In genomic region chr5:144156767-144157171, GRCh38 we compare ENCODE assay signal across 19 cellular contexts. TPM values are rescaled to one million over a fixed set of nuclear protein-coding genes. Genes with fewer than 3 reads are reported as not detected.
DNase-seq lines count a peak whose midpoint lies in the region; ATAC-seq and TF ChIP-seq lines count a peak whose summit lies in the region.
"Had no signal": no experiment of that assay in that cellular context is flagged by ENCODE, and none has a peak within 500 bp of the region (broad histone marks: within the 10 kb centered on the region; RNA-seq: fewer than 3 reads in every experiment).

No MANE protein-coding gene starts in this region.

- POLR2A ChIA-PET in CD4-positive, alpha-beta memory T cell (lab: Charles Lee; ENCODE audit: partially characterized antibody) = interaction anchor here (0.8 to 1.4 kb wide), 2 partner anchors 9 to 31 kb away, joined by 3 to 5 read pairs; no protein-coding TSS in a partner anchor
- POLR2A ChIA-PET in naive thymus-derived CD4-positive, alpha-beta T cell (lab: Charles Lee) = no interaction called here

- H3K27ac ChIP-seq in CD4-positive, alpha-beta memory T cell (ENCODE audit: low read depth, low read length) = no peak overlapping the region
- peak overlapping the region; percentile 50 for H3K27ac ChIP-seq in colonic mucosa
- no peak overlapping the region for H3K27ac ChIP-seq in naive thymus-derived CD4-positive, alpha-beta T cell (ENCODE audit: low read depth, low read length)
- H3K27ac ChIP-seq: sigmoid colon, thyroid gland had no signal

- DNase-seq in CD4-positive, alpha-beta memory T cell = no peak
- peak; percentile 49 for DNase-seq in NCI-H226
- DNase-seq in colonic mucosa = no peak
- DNase-seq in naive thymus-derived CD4-positive, alpha-beta T cell = no peak
- no peak for DNase-seq in NCI-H510A (lab: John Stamatoyannopoulos, UW)
- no peak for DNase-seq in hippocampal formation (lab: John Stamatoyannopoulos, UW)
- no peak for DNase-seq in stimulated activated naive CD4-positive, alpha-beta T cell treated with Interleukin-2 at 50 U/mL for 16 hours (lab: John Stamatoyannopoulos, UW)
- DNase-seq: amniotic stem cell; BE2C; DMS79; erythroblast; kidney; NCI-H1092; nucleus accumbens; sigmoid colon; stimulated activated CD4-positive, alpha-beta T cell treated with anti-CD3 and anti-CD28 coated beads, Interleukin-4, amount 100 ng/mL, for 4 hours; thyroid gland had no signal

- H3K4me3 ChIP-seq in CD4-positive, alpha-beta memory T cell (ENCODE audit: low read length in 2 of 2) = no peak overlapping the region
- H3K4me3 ChIP-seq in colonic mucosa = no peak overlapping the region
- no peak overlapping the region for H3K4me3 ChIP-seq in naive thymus-derived CD4-positive, alpha-beta T cell (ENCODE audit: low read length)
- H3K4me3 ChIP-seq: sigmoid colon, thyroid gland had no signal

- no peaks in the 10 kb centered on the region for H3K4me1 ChIP-seq in CD4-positive, alpha-beta memory T cell (ENCODE audit: insufficient read depth, low read length)
- H3K4me1 ChIP-seq in colonic mucosa = no peaks in the 10 kb centered on the region
- H3K4me1 ChIP-seq in naive thymus-derived CD4-positive, alpha-beta T cell (ENCODE audit: control insufficient read depth in 2 of 2, insufficient read depth in 2 of 2, low read length in 2 of 2) = no peaks in the 10 kb centered on the region
- H3K4me1 ChIP-seq: BE2C, sigmoid colon, thyroid gland had no signal

- no peak overlapping the region for H3K9ac ChIP-seq in colonic mucosa (ENCODE audit: low read depth in 2 of 2, low read length in 2 of 2)

- H3K9me3 ChIP-seq in CD4-positive, alpha-beta memory T cell (ENCODE audit: control insufficient read depth in 1 of 2, low read length in 2 of 2) = no peaks in the 10 kb centered on the region
- no peaks in the 10 kb centered on the region for H3K9me3 ChIP-seq in colonic mucosa
- no peaks in the 10 kb centered on the region for H3K9me3 ChIP-seq in naive thymus-derived CD4-positive, alpha-beta T cell (ENCODE audit: control insufficient read depth in 2 of 3, low read length in 3 of 3)
- H3K9me3 ChIP-seq: BE2C, sigmoid colon, thyroid gland had no signal

- peaks cover 19% of the 10 kb centered on the region for H3K36me3 ChIP-seq in CD4-positive, alpha-beta memory T cell (ENCODE audit: insufficient read depth, low read length)
- no peaks in the 10 kb centered on the region for H3K36me3 ChIP-seq in colonic mucosa
- peaks cover under 1 to 23% (median 8%) of the 10 kb centered on the region in 3 experiments for H3K36me3 ChIP-seq in naive thymus-derived CD4-positive, alpha-beta T cell (ENCODE audit: control insufficient read depth in 2 of 3, insufficient read depth in 3 of 3, low read length in 3 of 3)

- TF ChIP-seq CTCF in colonic mucosa (IDR thresholded peaks at IDR 0.05) = no peak

- intact Hi-C loops in CD4-positive, alpha-beta memory T cell (cut with micrococcal nuclease) = no loop called here
- intact Hi-C loops in colonic mucosa (cut with DNase I) = no loop called here
- intact Hi-C loops in naive thymus-derived CD4-positive, alpha-beta T cell (cut with micrococcal nuclease) = loop anchor here in 1 of 2 donors (1.0 kb wide), 1 partner anchor 36 kb away; no protein-coding TSS in a partner anchor

- no peaks in the 10 kb centered on the region for H3K27me3 ChIP-seq in CD4-positive, alpha-beta memory T cell (ENCODE audit: insufficient read depth, low read length)
- H3K27me3 ChIP-seq in colonic mucosa = no peaks in the 10 kb centered on the region
- no peaks in the 10 kb centered on the region for H3K27me3 ChIP-seq in naive thymus-derived CD4-positive, alpha-beta T cell (ENCODE audit: control insufficient read depth in 2 of 2, insufficient read depth in 2 of 2, low read length in 2 of 2)
- H3K27me3 ChIP-seq: BE2C, sigmoid colon, thyroid gland had no signal

- no peaks in the 10 kb centered on the region for H3K27me3 Mint-ChIP-seq in CD4-positive, alpha-beta memory T cell
- H3K27me3 Mint-ChIP-seq in naive thymus-derived CD4-positive, alpha-beta T cell = no peaks in the 10 kb centered on the region

- CTCF ChIA-PET in CD4-positive, alpha-beta memory T cell (lab: Charles Lee; ENCODE audit: partially characterized antibody) = no interaction called here
- CTCF ChIA-PET in naive thymus-derived CD4-positive, alpha-beta T cell (lab: Charles Lee) = no interaction called here

- peak overlapping the region in 6 of 7 donors; percentile 22 to 76 (median 60) for H3K27ac Mint-ChIP-seq in CD4-positive, alpha-beta memory T cell
- H3K27ac Mint-ChIP-seq in naive thymus-derived CD4-positive, alpha-beta T cell = peak overlapping the region in 6 of 9 donors; percentile 13 to 74 (median 50)
- H3K27ac Mint-ChIP-seq: WTC11 had no signal

- H3K36me3 Mint-ChIP-seq in CD4-positive, alpha-beta memory T cell = peaks cover 12 to 26% of the 10 kb centered on the region in 2 donors
- H3K36me3 Mint-ChIP-seq in naive thymus-derived CD4-positive, alpha-beta T cell = peaks cover 0 to 20% (median 7%) of the 10 kb centered on the region in 5 donors

- no peaks in the 10 kb centered on the region for H3K9me3 Mint-ChIP-seq in CD4-positive, alpha-beta memory T cell
- no peaks in the 10 kb centered on the region for H3K9me3 Mint-ChIP-seq in naive thymus-derived CD4-positive, alpha-beta T cell
- H3K9me3 Mint-ChIP-seq: WTC11 had no signal

- no peak for ATAC-seq in naive thymus-derived CD4-positive, alpha-beta T cell
- ATAC-seq: WTC11 had no signal

- peaks cover 0 to 3% (median 0%) of the 10 kb centered on the region in 4 donors for H3K4me1 Mint-ChIP-seq in CD4-positive, alpha-beta memory T cell
- H3K4me1 Mint-ChIP-seq in naive thymus-derived CD4-positive, alpha-beta T cell = peaks cover 0 to 5% (median 0%) of the 10 kb centered on the region in 7 donors
- H3K4me1 Mint-ChIP-seq: WTC11 had no signal

- no peak overlapping the region for H3K4me3 Mint-ChIP-seq in CD4-positive, alpha-beta memory T cell
- no peak overlapping the region for H3K4me3 Mint-ChIP-seq in naive thymus-derived CD4-positive, alpha-beta T cell
- H3K4me3 Mint-ChIP-seq: WTC11 had no signal

RNA-seq across cellular contexts. Expression of gene YIPF5, which starts 13.7 kb away (rescaled TPM):
- 10 to 100 TPM; 50.5 to 56.3 TPM for total RNA-seq in CD4-positive, alpha-beta memory T cell
- polyA plus RNA-seq in CD4-positive, alpha-beta memory T cell = 10 to 100 TPM; 68.4 to 70.8 TPM
- total RNA-seq in colonic mucosa = 10 to 100 TPM; 44.6 to 60.5 TPM
- total RNA-seq in naive thymus-derived CD4-positive, alpha-beta T cell = 10 to 100 TPM; 27.0 to 49.2 (median 38.6) TPM
- polyA plus RNA-seq in naive thymus-derived CD4-positive, alpha-beta T cell = 10 to 100 TPM; 49.7 to 62.9 TPM

RNA-seq across cellular contexts. Expression of gene KCTD16, which starts 13.9 kb away (rescaled TPM):
- under 1 TPM; 0.14 to 0.20 TPM for total RNA-seq in CD4-positive, alpha-beta memory T cell
- under 1 TPM in 1 of 2 donors, not detected in 1; 0.03 TPM for polyA plus RNA-seq in CD4-positive, alpha-beta memory T cell
- total RNA-seq in colonic mucosa = under 1 TPM; 0.02 to 0.03 TPM
- total RNA-seq in naive thymus-derived CD4-positive, alpha-beta T cell = under 1 TPM in 2 of 5 experiments, not detected in 3; 0.07 to 0.22 TPM
- polyA plus RNA-seq in naive thymus-derived CD4-positive, alpha-beta T cell = under 1 TPM in 1 of 2 donors, not detected in 1; 0.13 TPM
- total RNA-seq: T-helper 1 cell treated with Interleukin-12 subunit alpha and Interleukin-12 subunit beta and Interleukin-4 antibody, amounts not matched to agents 30 ng/mL and 1 ng/mL, for 36 hours had no signal
